1 cellular context compared by ENCODE assay signal in the genomic region with DNA sequence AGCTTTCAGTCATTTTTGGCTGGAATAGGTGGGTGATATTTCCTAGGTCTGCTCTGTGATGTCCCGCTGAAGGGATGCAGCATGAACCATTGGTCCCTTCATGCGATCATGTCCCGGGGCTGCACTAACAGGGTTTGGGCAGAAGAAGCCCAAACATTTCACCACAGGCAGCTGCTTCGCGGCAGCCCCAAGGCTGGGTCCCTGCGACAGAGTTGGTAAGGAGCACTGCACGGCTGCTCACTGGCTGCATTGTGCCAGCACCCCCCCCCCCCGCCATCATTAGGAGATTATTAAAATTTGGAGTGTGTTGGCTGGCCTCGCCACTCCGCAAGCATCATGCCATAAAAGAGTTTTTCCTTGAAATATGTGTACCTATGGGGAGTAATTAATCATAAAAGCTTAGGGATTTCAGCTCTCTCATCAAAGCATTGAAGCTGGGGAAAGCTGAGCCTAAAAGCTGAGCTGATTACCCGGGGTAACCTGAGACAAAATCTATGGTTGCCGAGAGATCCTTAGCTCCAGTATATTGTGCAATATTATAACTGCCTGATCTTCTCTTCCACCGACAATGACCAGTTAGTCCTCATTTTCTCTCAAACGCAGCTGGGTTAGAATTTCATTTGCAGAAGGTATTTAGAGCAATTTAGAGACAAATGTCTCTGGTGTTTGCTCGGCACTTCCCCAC.
A peak's percentile ranks its signal among the peaks of the same experiment; 100 is the strongest.
TF ChIP-seq lines count a peak whose summit lies in the region.

No MANE protein-coding gene starts in this region.

TF ChIP-seq in IMR-90, 13 proteins besides CTCF, POLR2A, EP300 and RAD21:
- TF ChIP-seq CEBPB (IDR thresholded peaks at IDR 0.05; ENCODE audit: low read depth, low read length) (peak; percentile 88), RFX5 (IDR thresholded peaks at IDR 0.05; ENCODE audit: low read depth, low read length) (no peak), NFE2L2 (IDR thresholded peaks at IDR 0.05; ENCODE audit: low read depth, low read length) (no peak), RCOR1 (IDR thresholded peaks at IDR 0.05; ENCODE audit: insufficient replicate concordance, low read length) (no peak), SMC3 (IDR thresholded peaks at IDR 0.05; ENCODE audit: low read depth, low read length) (no peak), FOS (IDR thresholded peaks at IDR 0.05; ENCODE audit: low read depth, low read length) (no peak), MAFK (IDR thresholded peaks at IDR 0.05; ENCODE audit: low read depth, low read length) (no peak)
